25 cellular contexts compared by ENCODE assay signal in genomic region chr12:13891902-13892301, GRCh38.
"Had no signal": no experiment of that assay in that cellular context is flagged by ENCODE, and none has a peak within 500 bp of the region (broad histone marks: within the 10 kb centered on the region; RNA-seq: fewer than 3 reads in every experiment).

No MANE protein-coding gene starts in this region.

- H3K4me3 ChIP-seq: pancreas, prostate gland, right lobe of liver, sigmoid colon, stomach, thoracic aorta, thyroid gland, tibial nerve, upper lobe of left lung, vagina had no signal

- H3K27ac ChIP-seq: neutrophil, pancreas, prostate gland, right lobe of liver, sigmoid colon, stomach, thoracic aorta, thyroid gland, tibial nerve, upper lobe of left lung, vagina had no signal

- H3K36me3 ChIP-seq: neutrophil, pancreas, prostate gland, right lobe of liver, sigmoid colon, stomach, thoracic aorta, thyroid gland, tibial nerve, upper lobe of left lung, vagina had no signal

- ATAC-seq: natural killer cell treated with Interleukin-12 subunit alpha and Interleukin-12 subunit beta and Interleukin-15 and Interleukin-18, amount 100 ng/mL, for 72 hours; pancreas; right cardiac atrium; right lobe of liver; stimulated activated effector memory CD8-positive, alpha-beta T cell treated with anti-CD3 and anti-CD28 coated beads, Interleukin-12 subunit alpha, Interleukin-12 subunit beta, amount 100 ng/mL, for 72 hours; stimulated activated naive B cell treated with anti-CD40 and anti-IgM and Interleukin-4, amounts not matched to agents 10 μg/mL and 1 μg/mL and 100 μg/mL, for 72 hours had no signal

- DNase-seq: nephron progenitor cell; nucleus accumbens; pancreas; right cardiac atrium; right lobe of liver; sigmoid colon; small intestine; stimulated activated CD4-positive, alpha-beta T cell treated with anti-CD3 and anti-CD28 coated beads, Interleukin-15, amount 100 ng/mL, for 24 hours; stimulated activated CD4-positive, alpha-beta T cell treated with anti-CD3 and anti-CD28 coated beads, Interleukin-2, amount 100 ng/mL, for 24 hours; stimulated activated CD4-positive, alpha-beta T cell treated with anti-CD3 and anti-CD28 coated beads, Interleukin-2, amount 100 ng/mL, for 48 hours; stimulated activated CD4-positive, alpha-beta T cell treated with anti-CD3 and anti-CD28 coated beads, Interleukin-4, amount 100 ng/mL, for 24 hours; stimulated activated naive B cell treated with anti-CD40 and anti-IgM and Interleukin-4, amounts not matched to agents 10 μg/mL and 1 μg/mL and 100 μg/mL, for 72 hours; stimulated activated naive CD4-positive, alpha-beta T cell treated with Interleukin-2 at 50 U/mL for 16 hours; stomach; thyroid gland; trophoblast cell; upper lobe of left lung had no signal

- H3K4me1 ChIP-seq: pancreas, prostate gland, right lobe of liver, sigmoid colon, stomach, thyroid gland, tibial nerve, upper lobe of left lung, vagina had no signal

- FAIRE-seq: pancreas, small intestine, urothelium cell line had no signal

- H3K27me3 ChIP-seq: neutrophil, pancreas, right lobe of liver, sigmoid colon, stomach, thyroid gland, tibial nerve, upper lobe of left lung, vagina had no signal

- H3K9me3 ChIP-seq: neutrophil, pancreas, prostate gland, right lobe of liver, sigmoid colon, stomach, thoracic aorta, thyroid gland, tibial nerve, upper lobe of left lung, vagina had no signal
